8 cellular contexts compared by ENCODE assay signal in genomic region chrX:103586314-103586646, GRCh38. TPM values are rescaled to one million over a fixed set of nuclear protein-coding genes. Genes with fewer than 3 reads are reported as not detected.
DNase-seq lines count a peak whose midpoint lies in the region; ATAC-seq, FAIRE-seq and TF ChIP-seq lines count a peak whose summit lies in the region.

No MANE protein-coding gene starts in this region.

- H3K27me3 Mint-ChIP-seq in astrocyte (ENCODE audit: low read depth, unreplicated experiment) = peaks cover 1% of the 10 kb centered on the region
- peaks cover 0 to 8% of the 10 kb centered on the region in 2 donors for H3K27me3 Mint-ChIP-seq in stimulated activated naive B cell treated with anti-CD40 and anti-IgM and Interleukin-4, amounts not matched to agents 10 μg/mL and 1 μg/mL and 100 μg/mL, for 72 hours

- H3K9ac ChIP-seq in DND-41 (ENCODE audit: low read depth, low read length) = peak overlapping the region; percentile 76
- H3K9ac ChIP-seq in astrocyte (ENCODE audit: low read length) = peak overlapping the region; percentile 94
- peak overlapping the region; percentile 86 for H3K9ac ChIP-seq in iPS-20b (ENCODE audit: low read depth, low read length)

- H2AFZ ChIP-seq in DND-41 (ENCODE audit: low read depth, low read length) (peak overlapping the region; percentile 93), astrocyte (ENCODE audit: low read depth, low read length) (peak overlapping the region; percentile 75)

- no peaks in the 10 kb centered on the region for H4K20me1 ChIP-seq in DND-41 (ENCODE audit: insufficient read depth, low read length)
- no peaks in the 10 kb centered on the region for H4K20me1 ChIP-seq in astrocyte (ENCODE audit: insufficient read depth, low read length)

- H3K79me2 ChIP-seq in DND-41 (ENCODE audit: insufficient read depth, low read length) (peaks cover 15% of the 10 kb centered on the region), astrocyte (ENCODE audit: insufficient read depth, low read length) (peaks cover 21% of the 10 kb centered on the region)

- H3K36me3 Mint-ChIP-seq in astrocyte (ENCODE audit: low read depth, unreplicated experiment) = peaks cover 5% of the 10 kb centered on the region
- H3K36me3 Mint-ChIP-seq in stimulated activated naive B cell treated with anti-CD40 and anti-IgM and Interleukin-4, amounts not matched to agents 10 μg/mL and 1 μg/mL and 100 μg/mL, for 72 hours = peaks cover 2 to 3% of the 10 kb centered on the region in 2 donors

- H3K4me1 Mint-ChIP-seq in astrocyte (ENCODE audit: low read depth, unreplicated experiment) = peaks cover 6% of the 10 kb centered on the region
- peaks cover 6 to 19% of the 10 kb centered on the region in 2 donors for H3K4me1 Mint-ChIP-seq in stimulated activated naive B cell treated with anti-CD40 and anti-IgM and Interleukin-4, amounts not matched to agents 10 μg/mL and 1 μg/mL and 100 μg/mL, for 72 hours

- H3K4me3 ChIP-seq in DND-41 (ENCODE audit: low read depth in 1 of 2, low read length in 2 of 2) (peak overlapping the region; percentile 61 to 92; a peak in 3 of 4 replicates), astrocyte (ENCODE audit: insufficient read depth, low read depth, low read length) (peak overlapping the region; percentile 88), iPS-20b (ENCODE audit: low read length) (peak overlapping the region; percentile 88)

- H3K27ac Mint-ChIP-seq in astrocyte (ENCODE audit: unreplicated experiment) = peak overlapping the region; percentile 87
- H3K27ac Mint-ChIP-seq in stimulated activated naive B cell treated with anti-CD40 and anti-IgM and Interleukin-4, amounts not matched to agents 10 μg/mL and 1 μg/mL and 100 μg/mL, for 72 hours = peak overlapping the region; percentile 88

- no peaks in the 10 kb centered on the region for H3K27me3 ChIP-seq in DND-41 (ENCODE audit: insufficient read depth, low read length, poor library complexity)
- H3K27me3 ChIP-seq in astrocyte (ENCODE audit: insufficient read depth, low read length) = no peaks in the 10 kb centered on the region
- no peaks in the 10 kb centered on the region; the same call in 1 of the 2 replicates for H3K27me3 ChIP-seq in iPS-20b (ENCODE audit: insufficient read depth, low read length)

- peak overlapping the region; percentile 94 for H3K4me3 Mint-ChIP-seq in astrocyte (ENCODE audit: unreplicated experiment)
- peak overlapping the region; percentile 81 to 92 for H3K4me3 Mint-ChIP-seq in stimulated activated naive B cell treated with anti-CD40 and anti-IgM and Interleukin-4, amounts not matched to agents 10 μg/mL and 1 μg/mL and 100 μg/mL, for 72 hours

- TF ChIP-seq CTCF in DND-41 (IDR thresholded peaks at IDR 0.05; ENCODE audit: borderline replicate concordance, extremely low read depth, low read length, poor library complexity, severe bottlenecking) (no peak), astrocyte (IDR thresholded peaks at IDR 0.05; ENCODE audit: insufficient read depth, low read depth, low read length) (no peak)

- H3K4me2 ChIP-seq in DND-41 (ENCODE audit: insufficient read depth, low read length) (peak overlapping the region; percentile 71), astrocyte (ENCODE audit: low read length) (peak overlapping the region; percentile 90)

- ATAC-seq in DND-41 (ENCODE audit: insufficient read depth, low read depth) = peak; percentile 47
- ATAC-seq in HG02981 (IDR thresholded peaks at IDR 0.05; ENCODE audit: unreplicated experiment) = peak; percentile 26
- peak; percentile 33 to 41 for ATAC-seq in stimulated activated naive B cell treated with anti-CD40 and anti-IgM and Interleukin-4, amounts not matched to agents 10 μg/mL and 1 μg/mL and 100 μg/mL, for 72 hours (replicated peaks)
- ATAC-seq in HG02840 (IDR thresholded peaks at IDR 0.05; ENCODE audit: low FRiP score, unreplicated experiment) = no peak

- H3K9me3 ChIP-seq in DND-41 (ENCODE audit: insufficient read depth, low read length, severe bottlenecking) (no peaks in the 10 kb centered on the region), astrocyte (ENCODE audit: insufficient read depth, low read depth, low read length) (no peaks in the 10 kb centered on the region), iPS-20b (ENCODE audit: insufficient read depth, low read depth, low read length) (no peaks in the 10 kb centered on the region)

- peaks cover 5% of the 10 kb centered on the region for H3K9me3 Mint-ChIP-seq in astrocyte (ENCODE audit: unreplicated experiment)
- H3K9me3 Mint-ChIP-seq in stimulated activated naive B cell treated with anti-CD40 and anti-IgM and Interleukin-4, amounts not matched to agents 10 μg/mL and 1 μg/mL and 100 μg/mL, for 72 hours = no peaks in the 10 kb centered on the region

- DNase-seq in DND-41 = no peak
- DNase-seq in astrocyte (ENCODE audit: low read depth) = no peak
- DNase-seq in stimulated activated naive B cell treated with anti-CD40 and anti-IgM and Interleukin-4, amounts not matched to agents 10 μg/mL and 1 μg/mL and 100 μg/mL, for 72 hours = no peak
- no peak for DNase-seq in SIG-M5 treated with dmso at 0.1 percent for 504 hours (lab: John Stamatoyannopoulos, UW; ENCODE audit: unreplicated experiment)
- no peak for DNase-seq in H4 (ENCODE audit: low spot score)

- H3K4me1 ChIP-seq in DND-41 (ENCODE audit: insufficient read depth, low read length) = peaks cover 16% of the 10 kb centered on the region
- H3K4me1 ChIP-seq in astrocyte (ENCODE audit: insufficient read depth, low read length) = peaks cover 2% of the 10 kb centered on the region
- no peaks in the 10 kb centered on the region; the same call in 1 of the 2 replicates for H3K4me1 ChIP-seq in iPS-20b (ENCODE audit: insufficient read depth, low read length)

- no peak for FAIRE-seq in astrocyte (lab: Jason Lieb, UNC)

- H3K27ac ChIP-seq in DND-41 (ENCODE audit: low read length) (peak overlapping the region; percentile 76), astrocyte (ENCODE audit: low read depth, low read length) (peak overlapping the region; percentile 75), iPS-20b (ENCODE audit: low read length) (no peak overlapping the region)

- H3K36me3 ChIP-seq in DND-41 (ENCODE audit: insufficient read depth, low read length) (peaks cover 9% of the 10 kb centered on the region; the same call in 1 of the 2 replicates), astrocyte (ENCODE audit: insufficient read depth, low read length) (no peaks in the 10 kb centered on the region), iPS-20b (ENCODE audit: insufficient read depth, low read depth, low read length) (0 out of 2 replicates have a peak, but pooled peaks cover 10% of the 10 kb centered on the region)

RNA-seq across cellular contexts. Expression of gene TCEAL4, which starts 1.0 kb away (rescaled TPM):
- total RNA-seq in astrocyte = 49.9 and 51.3 TPM in 2 replicates
- 61.2 and 67.6 TPM in 2 replicates for total RNA-seq in H4 (2014; rRNA removed; shearing (Covaris generic))

RNA-seq across cellular contexts. Expression of gene TCEAL3, which starts 21.5 kb away (rescaled TPM):
- total RNA-seq in astrocyte = 13.5 and 15.2 TPM in 2 replicates
- 20.4 and 20.9 TPM in 2 replicates for total RNA-seq in H4 (2014; rRNA removed; shearing (Covaris generic))

RNA-seq across cellular contexts. Expression of gene TCEAL1, which starts 42.5 kb away (rescaled TPM):
- 9.6 and 12.3 TPM in 2 replicates for total RNA-seq in astrocyte
- 16.4 and 27.4 TPM in 2 replicates for total RNA-seq in H4 (2014; rRNA removed; shearing (Covaris generic))
